23 cellular contexts compared by ENCODE assay signal in the genomic region with DNA sequence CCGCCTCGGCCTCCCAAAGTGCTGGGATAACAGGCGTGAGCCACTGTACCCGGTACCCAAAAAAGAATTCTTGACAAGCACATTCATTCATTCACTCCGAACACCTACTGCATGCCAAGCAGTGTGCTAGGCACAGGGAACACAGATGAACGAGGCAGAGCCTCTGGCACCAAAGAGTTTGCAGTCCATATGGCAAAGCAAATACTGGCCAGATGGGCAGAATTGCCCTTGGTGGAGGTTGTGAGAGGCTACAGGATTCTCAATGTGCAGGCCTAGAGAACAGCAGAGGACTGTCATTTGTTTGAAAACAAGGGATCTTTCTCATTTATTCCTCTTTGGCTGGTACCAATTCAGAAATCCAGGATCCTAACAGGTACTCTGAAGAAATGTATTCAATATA. TPM values are rescaled to one million over a fixed set of nuclear protein-coding genes. Genes with fewer than 3 reads are reported as not detected.
"Had no signal": no experiment of that assay in that cellular context is flagged by ENCODE, and none has a peak within 500 bp of the region (broad histone marks: within the 10 kb centered on the region; RNA-seq: fewer than 3 reads in every experiment).

No MANE protein-coding gene starts in this region.

- ATAC-seq: activated CD4-positive, alpha-beta T cell treated with anti-CD3 and anti-CD28 coated beads for 36 hours; activated CD8-positive, alpha-beta T cell treated with anti-CD3 and anti-CD28 coated beads for 36 hours; activated naive CD4-positive, alpha-beta T cell treated with anti-CD3 and anti-CD28 coated beads, Interleukin-2, amount 50 U/mL, for 72 hours; activated naive CD8-positive, alpha-beta T cell treated with anti-CD3 and anti-CD28 coated beads, Interleukin-2, amount 50 U/mL, for 24 hours; activated T-cell treated with anti-CD3 and anti-CD28 coated beads, Interleukin-2, amount 50 U/mL, for 72 hours; body of pancreas had no signal

- H3K9me3 Mint-ChIP-seq: activated CD8-positive, alpha-beta T cell treated with anti-CD3 and anti-CD28 coated beads for 36 hours; activated naive CD4-positive, alpha-beta T cell treated with anti-CD3 and anti-CD28 coated beads, Interleukin-2, amount 50 U/mL, for 72 hours; activated naive CD8-positive, alpha-beta T cell treated with anti-CD3 and anti-CD28 coated beads, Interleukin-2, amount 50 U/mL, for 24 hours; activated T-cell treated with anti-CD3 and anti-CD28 coated beads, Interleukin-2, amount 50 U/mL, for 72 hours; activated T-helper 2 cell treated with anti-CD3 and anti-CD28 coated beads, Interferon-gamma antibody, Interleukin-2, Interleukin-4, amounts not matched to agents 10 μg/mL and 5 μg/mL and 100 μg/mL, durations not matched to agents 14 hours and 24 hours and 36 hours; central memory CD8-positive, alpha-beta T cell had no signal

- H3K27me3 Mint-ChIP-seq: activated CD4-positive, alpha-beta T cell treated with anti-CD3 and anti-CD28 coated beads for 36 hours; activated CD8-positive, alpha-beta T cell treated with anti-CD3 and anti-CD28 coated beads for 36 hours; activated naive CD8-positive, alpha-beta T cell treated with anti-CD3 and anti-CD28 coated beads, Interleukin-2, amount 50 U/mL, for 24 hours; central memory CD8-positive, alpha-beta T cell had no signal

- H3K36me3 Mint-ChIP-seq: activated naive CD4-positive, alpha-beta T cell treated with anti-CD3 and anti-CD28 coated beads, Interleukin-2, amount 50 U/mL, for 72 hours had no signal

- H3K4me3 Mint-ChIP-seq: activated CD4-positive, alpha-beta T cell treated with anti-CD3 and anti-CD28 coated beads for 36 hours; activated CD8-positive, alpha-beta T cell treated with anti-CD3 and anti-CD28 coated beads for 36 hours; activated naive CD8-positive, alpha-beta T cell treated with anti-CD3 and anti-CD28 coated beads, Interleukin-2, amount 50 U/mL, for 24 hours; activated T-cell treated with anti-CD3 and anti-CD28 coated beads, Interleukin-2, amount 50 U/mL, for 72 hours; central memory CD8-positive, alpha-beta T cell had no signal

- H3K27ac Mint-ChIP-seq: activated CD4-positive, alpha-beta T cell treated with anti-CD3 and anti-CD28 coated beads for 36 hours; activated CD8-positive, alpha-beta T cell treated with anti-CD3 and anti-CD28 coated beads for 36 hours; activated naive CD4-positive, alpha-beta T cell treated with anti-CD3 and anti-CD28 coated beads, Interleukin-2, amount 50 U/mL, for 72 hours; activated naive CD8-positive, alpha-beta T cell treated with anti-CD3 and anti-CD28 coated beads, Interleukin-2, amount 50 U/mL, for 24 hours; activated T-cell treated with anti-CD3 and anti-CD28 coated beads, Interleukin-2, amount 50 U/mL, for 72 hours; activated T-helper 2 cell treated with anti-CD3 and anti-CD28 coated beads, Interferon-gamma antibody, Interleukin-2, Interleukin-4, amounts not matched to agents 10 μg/mL and 5 μg/mL and 100 μg/mL, durations not matched to agents 14 hours and 24 hours and 36 hours had no signal

- H3K4me1 Mint-ChIP-seq: central memory CD8-positive, alpha-beta T cell had no signal

- DNase-seq: activated CD4-positive, alpha-beta T cell treated with anti-CD3 and anti-CD28 coated beads for 36 hours; activated CD8-positive, alpha-beta memory T cell treated with anti-CD3 and anti-CD28 coated beads, Interleukin-2, amount 50 U/mL, for 4 hours; activated CD8-positive, alpha-beta T cell treated with anti-CD3 and anti-CD28 coated beads for 36 hours; activated naive CD4-positive, alpha-beta T cell treated with Interleukin-2 at 50 U/mL for 16 hours; activated naive CD8-positive, alpha-beta T cell treated with anti-CD3 and anti-CD28 coated beads, Interleukin-2, amount 50 U/mL, for 24 hours; activated T-cell treated with anti-CD3 and anti-CD28 coated beads, Interleukin-2, amount 50 U/mL, for 72 hours; amniotic stem cell; body of pancreas; NCI-H1092; NCI-H1417; NCI-H2029 treated with DMSO at 0.1 percent for 48 hours; NCI-H524 treated with DMSO at 0.1 percent for 48 hours; NCI-H774; Peyer's patch; Right ventricle myocardium superior; SJCRH30; SK-N-SH; T-helper 1 cell; WERI-Rb-1 had no signal

RNA-seq across cellular contexts. Expression of a gene that starts 45.3 kb away (rescaled TPM):
- total RNA-seq: ascending aorta had no signal
